ENCODE assay signal across 1 cellular context in the genomic region with DNA sequence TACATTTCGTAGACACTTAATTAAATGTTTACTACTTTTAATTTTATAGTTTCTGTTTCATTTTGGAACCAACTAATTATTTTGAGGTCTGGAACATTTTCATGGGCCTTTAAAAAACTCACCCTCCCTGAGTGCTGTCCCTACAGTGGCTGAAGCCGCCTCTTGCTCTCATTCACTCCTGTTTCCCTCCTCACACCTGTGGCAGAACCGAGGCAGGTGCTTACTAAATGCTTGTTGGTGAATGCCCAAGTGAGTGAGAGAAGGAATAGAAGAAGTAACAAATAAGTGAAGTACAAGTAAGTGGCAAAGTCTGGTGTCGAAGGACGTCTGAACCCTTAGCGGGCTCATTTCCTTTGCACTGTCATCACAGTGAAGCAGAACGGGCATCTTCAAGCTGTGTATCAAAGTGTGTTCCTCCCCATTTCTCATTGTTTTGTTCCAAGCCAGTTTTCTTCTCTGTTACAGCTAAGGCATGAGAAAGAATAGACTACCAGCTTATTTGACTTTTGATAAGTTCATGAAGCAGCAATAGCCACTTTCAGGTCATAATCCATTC.
TF ChIP-seq lines count a peak whose summit lies in the region.

No MANE protein-coding gene starts in this region.

TF ChIP-seq in HepG2, 621 proteins besides CTCF, POLR2A, EP300 and RAD21 (continued from another document):
- no peak for TF ChIP-seq FOXJ3 (CRISPR knock-in tag; IDR thresholded peaks at IDR 0.05; ENCODE audit: borderline replicate concordance)
- TF ChIP-seq, protein P1, sequence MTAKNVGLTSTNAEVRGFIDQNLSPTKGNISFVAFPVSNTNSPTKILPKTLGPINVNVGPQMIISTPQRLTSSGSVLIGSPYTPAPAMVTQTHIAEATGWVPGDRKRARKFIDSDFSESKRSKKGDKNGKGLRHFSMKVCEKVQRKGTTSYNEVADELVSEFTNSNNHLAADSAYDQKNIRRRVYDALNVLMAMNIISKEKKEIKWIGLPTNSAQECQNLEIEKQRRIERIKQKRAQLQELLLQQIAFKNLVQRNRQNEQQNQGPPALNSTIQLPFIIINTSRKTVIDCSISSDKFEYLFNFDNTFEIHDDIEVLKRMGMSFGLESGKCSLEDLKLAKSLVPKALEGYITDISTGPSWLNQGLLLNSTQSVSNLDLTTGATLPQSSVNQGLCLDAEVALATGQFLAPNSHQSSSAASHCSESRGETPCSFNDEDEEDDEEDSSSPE (CRISPR knock-in tag; IDR thresholded peaks at IDR 0.05) = no peak
- no peak for TF ChIP-seq ZNF674 (CRISPR knock-in tag; IDR thresholded peaks at IDR 0.05; ENCODE audit: low read depth)
- TF ChIP-seq, protein P2, sequence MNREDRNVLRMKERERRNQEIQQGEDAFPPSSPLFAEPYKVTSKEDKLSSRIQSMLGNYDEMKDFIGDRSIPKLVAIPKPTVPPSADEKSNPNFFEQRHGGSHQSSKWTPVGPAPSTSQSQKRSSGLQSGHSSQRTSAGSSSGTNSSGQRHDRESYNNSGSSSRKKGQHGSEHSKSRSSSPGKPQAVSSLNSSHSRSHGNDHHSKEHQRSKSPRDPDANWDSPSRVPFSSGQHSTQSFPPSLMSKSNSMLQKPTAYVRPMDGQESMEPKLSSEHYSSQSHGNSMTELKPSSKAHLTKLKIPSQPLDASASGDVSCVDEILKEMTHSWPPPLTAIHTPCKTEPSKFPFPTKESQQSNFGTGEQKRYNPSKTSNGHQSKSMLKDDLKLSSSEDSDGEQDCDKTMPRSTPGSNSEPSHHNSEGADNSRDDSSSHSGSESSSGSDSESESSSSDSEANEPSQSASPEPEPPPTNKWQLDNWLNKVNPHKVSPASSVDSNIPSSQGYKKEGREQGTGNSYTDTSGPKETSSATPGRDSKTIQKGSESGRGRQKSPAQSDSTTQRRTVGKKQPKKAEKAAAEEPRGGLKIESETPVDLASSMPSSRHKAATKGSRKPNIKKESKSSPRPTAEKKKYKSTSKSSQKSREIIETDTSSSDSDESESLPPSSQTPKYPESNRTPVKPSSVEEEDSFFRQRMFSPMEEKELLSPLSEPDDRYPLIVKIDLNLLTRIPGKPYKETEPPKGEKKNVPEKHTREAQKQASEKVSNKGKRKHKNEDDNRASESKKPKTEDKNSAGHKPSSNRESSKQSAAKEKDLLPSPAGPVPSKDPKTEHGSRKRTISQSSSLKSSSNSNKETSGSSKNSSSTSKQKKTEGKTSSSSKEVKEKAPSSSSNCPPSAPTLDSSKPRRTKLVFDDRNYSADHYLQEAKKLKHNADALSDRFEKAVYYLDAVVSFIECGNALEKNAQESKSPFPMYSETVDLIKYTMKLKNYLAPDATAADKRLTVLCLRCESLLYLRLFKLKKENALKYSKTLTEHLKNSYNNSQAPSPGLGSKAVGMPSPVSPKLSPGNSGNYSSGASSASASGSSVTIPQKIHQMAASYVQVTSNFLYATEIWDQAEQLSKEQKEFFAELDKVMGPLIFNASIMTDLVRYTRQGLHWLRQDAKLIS (CRISPR knock-in tag; IDR thresholded peaks at IDR 0.05) = no peak
- TF ChIP-seq ARNT (IDR thresholded peaks at IDR 0.05) = no peak
- TF ChIP-seq ZNF7 (CRISPR knock-in tag; IDR thresholded peaks at IDR 0.05) = no peak
- TF ChIP-seq, protein P3, sequence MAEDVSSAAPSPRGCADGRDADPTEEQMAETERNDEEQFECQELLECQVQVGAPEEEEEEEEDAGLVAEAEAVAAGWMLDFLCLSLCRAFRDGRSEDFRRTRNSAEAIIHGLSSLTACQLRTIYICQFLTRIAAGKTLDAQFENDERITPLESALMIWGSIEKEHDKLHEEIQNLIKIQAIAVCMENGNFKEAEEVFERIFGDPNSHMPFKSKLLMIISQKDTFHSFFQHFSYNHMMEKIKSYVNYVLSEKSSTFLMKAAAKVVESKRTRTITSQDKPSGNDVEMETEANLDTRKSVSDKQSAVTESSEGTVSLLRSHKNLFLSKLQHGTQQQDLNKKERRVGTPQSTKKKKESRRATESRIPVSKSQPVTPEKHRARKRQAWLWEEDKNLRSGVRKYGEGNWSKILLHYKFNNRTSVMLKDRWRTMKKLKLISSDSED (CRISPR knock-in tag; IDR thresholded peaks at IDR 0.05) = no peak
- TF ChIP-seq MEIS2 (CRISPR knock-in tag; IDR thresholded peaks at IDR 0.05) = no peak
